ENCODE assay signal across 19 cellular contexts in the genomic region with DNA sequence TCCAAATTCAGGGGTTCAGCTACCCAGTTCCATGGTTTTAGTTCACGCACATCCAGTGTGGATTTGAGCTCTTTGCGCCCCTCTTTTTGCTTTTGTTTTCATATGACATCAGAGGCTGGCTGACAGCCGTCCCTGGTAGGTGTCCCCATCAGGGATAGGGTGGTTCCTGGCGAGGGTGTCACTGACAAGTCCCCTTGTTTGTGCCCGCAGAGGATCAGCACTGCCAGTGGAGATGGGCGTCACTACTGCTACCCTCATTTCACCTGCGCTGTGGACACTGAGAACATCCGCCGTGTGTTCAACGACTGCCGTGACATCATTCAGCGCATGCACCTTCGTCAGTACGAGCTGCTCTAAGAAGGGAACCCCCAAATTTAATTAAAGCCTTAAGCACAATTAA. TPM values are rescaled to one million over a fixed set of nuclear protein-coding genes. Genes with fewer than 3 reads are reported as not detected.
DNase-seq lines count a peak whose midpoint lies in the region; ATAC-seq, FAIRE-seq and TF ChIP-seq lines count a peak whose summit lies in the region.
"Had no signal": no experiment of that assay in that cellular context is flagged by ENCODE, and none has a peak within 500 bp of the region (broad histone marks: within the 10 kb centered on the region; RNA-seq: fewer than 3 reads in every experiment).

No MANE protein-coding gene starts in this region.

- H2BK20ac ChIP-seq in H1 (ENCODE audit: low read length): no peak overlapping the region

- H3K4me1 ChIP-seq in BLaER1 treated with 17β-estradiol and CSF1 and Interleukin-3, amounts not matched to agents 10 nM and 100 nM: peaks cover 52 to 81% (median 70%) of the 10 kb centered on the region in 10 experiments
- H3K4me1 ChIP-seq in H1 (replicated peaks in 1 of 4; ENCODE audit: control insufficient read depth in 3 of 4, insufficient read depth in 4 of 4, low read length in 3 of 4): no peaks in the 10 kb centered on the region
- peaks cover 24 to 29% (median 25%) of the 10 kb centered on the region in 3 donors for H3K4me1 ChIP-seq in pancreas

- no peak overlapping the region for H2AK5ac ChIP-seq in H1 (ENCODE audit: low read depth, low read length)

- peaks cover 0 to 6% (median 0%) of the 10 kb centered on the region in 11 experiments; a peak in 1 of 22 replicates for H3K9me3 ChIP-seq in BLaER1 treated with 17β-estradiol and CSF1 and Interleukin-3, amounts not matched to agents 10 nM and 100 nM (replicated peaks in 1 of 11)
- H3K9me3 ChIP-seq in H1 (ENCODE audit: insufficient read depth in 2 of 2, low read depth in 1 of 2, low read length in 1 of 2) (no peaks in the 10 kb centered on the region), pancreas (no peaks in the 10 kb centered on the region)

- peaks cover 0 to 49% (median 0%) of the 10 kb centered on the region in 11 experiments; a peak in 2 of 22 replicates for H4K20me1 ChIP-seq in BLaER1 treated with 17β-estradiol and CSF1 and Interleukin-3, amounts not matched to agents 10 nM and 100 nM
- H4K20me1 ChIP-seq in H1 (replicated peaks in 1 of 2; ENCODE audit: control insufficient read depth in 1 of 2, insufficient read depth in 2 of 2, low read length in 2 of 2): peaks cover 0 to 12% of the 10 kb centered on the region in 2 experiments

- H3K9me3 Mint-ChIP-seq in osteocyte (ENCODE audit: unreplicated experiment): no peaks in the 10 kb centered on the region
- H3K9me3 Mint-ChIP-seq: CD8-positive, alpha-beta memory T cell had no signal

- no peak overlapping the region for H2BK15ac ChIP-seq in H1 (ENCODE audit: low read length)

- H3K36me3 Mint-ChIP-seq in osteocyte (ENCODE audit: unreplicated experiment): peaks cover 59% of the 10 kb centered on the region

- no peak for TF ChIP-seq CTCF in H1 (IDR thresholded peaks at IDR 0.05; ENCODE audit: control extremely low read depth in 1 of 3, insufficient read depth in 1 of 3, low read depth in 1 of 3, low read length in 3 of 3)
- no peak for TF ChIP-seq CTCF in osteocyte (IDR thresholded peaks at IDR 0.05)
- no peak for TF ChIP-seq CTCF in pancreas (IDR thresholded peaks at IDR 0.05)

- no peak for TF ChIP-seq RAD21 in H1 (IDR thresholded peaks at IDR 0.05 in 1 of 2, conservative IDR thresholded peaks at IDR 0.05 in 1 of 2; ENCODE audit: low read depth in 2 of 2, low read length in 2 of 2)

- POLR2A ChIA-PET in H1 (lab: Charles Lee; ENCODE audit: partially characterized antibody): interaction anchor here (1.1 to 2.6 kb wide), 2 partner anchors 13 to 71 kb away, joined by 3 to 11 read pairs; a partner anchor contains a TSS

- H3K4me3 Mint-ChIP-seq in osteocyte (ENCODE audit: unreplicated experiment): no peak overlapping the region

- H3K27me3 Mint-ChIP-seq in osteocyte (ENCODE audit: unreplicated experiment): no peaks in the 10 kb centered on the region

- DNase-seq in HTR-8/SVneo (ENCODE audit: insufficient read length, low spot score) (no peak), H1 (ENCODE audit: low read depth in 1 of 2, low spot score in 2 of 2) (no peak), osteocyte (ENCODE audit: extremely low spot score, unreplicated experiment) (peak; percentile 73), pancreas (no peak), NCI-H226 (no peak)
- DNase-seq: C1 segment of cervical spinal cord; CD8-positive, alpha-beta memory T cell; DMS53; GDM1; KG1; NCI-H1092 treated with DMSO at 0.1 percent for 48 hours; NCI-H1436 treated with DMSO at 0.1 percent for 48 hours; NCI-H1930; NCI-H510A had no signal

- H4K5ac ChIP-seq in H1 (ENCODE audit: insufficient read length, low read depth, low read length): no peak overlapping the region

- peaks cover 51 to 68% (median 61%) of the 10 kb centered on the region in 11 experiments for H3K36me3 ChIP-seq in BLaER1 treated with 17β-estradiol and CSF1 and Interleukin-3, amounts not matched to agents 10 nM and 100 nM
- H3K36me3 ChIP-seq in H1 (ENCODE audit: control insufficient read depth in 2 of 4, insufficient read depth in 4 of 4, low read length in 3 of 4) (peaks cover 43 to 63% (median 57%) of the 10 kb centered on the region in 4 experiments), pancreas (peaks cover 9 to 40% (median 23%) of the 10 kb centered on the region in 3 donors)

- H3K27ac ChIP-seq in BLaER1 treated with 17β-estradiol and CSF1 and Interleukin-3, amounts not matched to agents 10 nM and 100 nM: peak overlapping the region in 10 of 11 experiments; percentile 10 to 99 (median 97); a peak in 19 of 22 replicates
- no peak overlapping the region for H3K27ac ChIP-seq in H1 (ENCODE audit: low read depth, low read length)
- H3K27ac ChIP-seq in pancreas: no peak overlapping the region
- H3K27ac ChIP-seq: RWPE1 had no signal

- TF ChIP-seq POLR2A in H1 (IDR thresholded peaks at IDR 0.05; ENCODE audit: control extremely low read depth in 1 of 2, low read depth in 2 of 2, low read length in 2 of 2): no peak

- H3K4me2 ChIP-seq in BLaER1 treated with 17β-estradiol and CSF1 and Interleukin-3, amounts not matched to agents 10 nM and 100 nM: peak overlapping the region; percentile 3 to 94 (median 86); a peak in 19 of 22 replicates
- no peak overlapping the region for H3K4me2 ChIP-seq in H1 (ENCODE audit: insufficient read depth in 1 of 2, low read depth in 2 of 2, low read length in 2 of 2)

- CTCF ChIA-PET in H1 (lab: Charles Lee; ENCODE audit: partially characterized antibody): interaction anchor here (1.1 to 1.4 kb wide), 3 partner anchors 31 to 297 kb away, joined by 3 to 5 read pairs (median 4); no protein-coding TSS in a partner anchor

- peak overlapping the region in 1 of 10 experiments; percentile 16; a peak in 1 of 20 replicates for H3K4me3 ChIP-seq in BLaER1 treated with 17β-estradiol and CSF1 and Interleukin-3, amounts not matched to agents 10 nM and 100 nM
- H3K4me3 ChIP-seq in H1 (ENCODE audit: extremely low read depth in 1 of 4, insufficient read depth in 2 of 4, low read depth in 3 of 4, low read length in 4 of 4): no peak overlapping the region
- H3K4me3 ChIP-seq in pancreas: no peak overlapping the region

- no peak overlapping the region for H3K56ac ChIP-seq in H1 (replicated peaks; ENCODE audit: insufficient read length, low read depth, low read length)

- FAIRE-seq in HTR-8/SVneo (lab: Jason Lieb, UNC) (peak; percentile 77), H1 (lab: Jason Lieb, UNC) (no peak), pancreas (lab: Jason Lieb, UNC) (no peak)
- FAIRE-seq: H54 had no signal

- no peak overlapping the region for H4K8ac ChIP-seq in H1 (ENCODE audit: extremely low read depth, insufficient read depth, low read length)

- H3K79me2 ChIP-seq in H1 (ENCODE audit: control insufficient read depth in 1 of 2, insufficient read depth in 2 of 2, low read length in 2 of 2): no peaks in the 10 kb centered on the region

- H3K18ac ChIP-seq in H1 (ENCODE audit: extremely low read depth, low read length): no peak overlapping the region

- no peaks in the 10 kb centered on the region for H3K27me3 ChIP-seq in BLaER1 treated with 17β-estradiol and CSF1 and Interleukin-3, amounts not matched to agents 10 nM and 100 nM
- H3K27me3 ChIP-seq in H1 (replicated peaks in 1 of 4; ENCODE audit: control insufficient read depth in 3 of 4, extremely low read depth in 1 of 4, insufficient read depth in 3 of 4, low read length in 3 of 4) (no peaks in the 10 kb centered on the region), pancreas (no peaks in the 10 kb centered on the region)

- peaks cover 28% of the 10 kb centered on the region for H3K4me1 Mint-ChIP-seq in osteocyte (ENCODE audit: unreplicated experiment)

- H3K4ac ChIP-seq in H1 (replicated peaks; ENCODE audit: insufficient read length, low read depth, low read length): no peak overlapping the region

- ATAC-seq in HG03378 (IDR thresholded peaks at IDR 0.05; ENCODE audit: unreplicated experiment) (no peak), pancreas (no peak)
- ATAC-seq: SK-N-SH treated with all-trans-retinoic acid at 6 μM for 48 hours had no signal

- peak overlapping the region; percentile 44; the same call in 1 of the 2 replicates for H2BK5ac ChIP-seq in H1 (ENCODE audit: low read depth, low read length)

- no peak for TF ChIP-seq EP300 in H1 (IDR thresholded peaks at IDR 0.05; ENCODE audit: borderline replicate concordance in 1 of 2, low read depth in 2 of 2, low read length in 2 of 2)

- no peak overlapping the region for H2AFZ ChIP-seq in H1 (ENCODE audit: low read length)

- no peak overlapping the region for H2BK120ac ChIP-seq in H1 (replicated peaks; ENCODE audit: low read depth, low read length)

- H3K27ac Mint-ChIP-seq in osteocyte (ENCODE audit: unreplicated experiment): no peak overlapping the region

- no peak overlapping the region for H3K23ac ChIP-seq in H1 (ENCODE audit: insufficient read length)

- no peak overlapping the region for H3K14ac ChIP-seq in H1 (ENCODE audit: insufficient read length)

- H2BK12ac ChIP-seq in H1 (ENCODE audit: low read depth, low read length): no peak overlapping the region

- no peaks in the 10 kb centered on the region; the same call in 1 of the 2 replicates for H3K79me1 ChIP-seq in H1 (ENCODE audit: low read depth, low read length)

- no peaks in the 10 kb centered on the region for H3K23me2 ChIP-seq in H1 (ENCODE audit: low read depth, low read length)

- no peak overlapping the region for H4K91ac ChIP-seq in H1 (replicated peaks; ENCODE audit: insufficient read length, low read length)

- intact Hi-C loops in pancreas (cut with DNase I): no loop called here

- 89% methylated on average over 14 of the region's 14 CpGs; no CpG with 5 or more reads in 1 of the 2 experiments for WGBS in H1 (ENCODE audit: extremely low coverage in 1 of 2, insufficient coverage in 1 of 2, insufficient read length in 1 of 2, insufficient replicate concordance in 2 of 2, low coverage in 1 of 2, low lambda C conversion rate in 2 of 2, missing lambda C conversion rate in 1 of 2), 2 experiments
- WGBS in pancreas, 2 donors: 94 to 95% methylated on average over 14 of the region's 14 CpGs

- peak overlapping the region in 7 of 11 experiments; percentile 23 to 90 (median 34); a peak in 6 of 22 replicates for H3K9ac ChIP-seq in BLaER1 treated with 17β-estradiol and CSF1 and Interleukin-3, amounts not matched to agents 10 nM and 100 nM
- no peak overlapping the region for H3K9ac ChIP-seq in H1 (replicated peaks in 1 of 4; ENCODE audit: extremely low read depth in 1 of 4, low read depth in 3 of 4, low read length in 3 of 4)

RNA-seq across cellular contexts. Expression of a gene that starts 58.0 kb away (rescaled TPM):
- total RNA-seq in H1 (2021; fragmentation: NEBNext Ultra II Directional; extraction: Animal tissue kit (Norgen Biotek cat#: 25700)): 989 and 1,039 TPM in 2 replicates
- polyA plus RNA-seq in H1 (2011; rRNA removed) (1,613 and 2,238 TPM in 2 replicates), pancreas (1,000 to 10,000 TPM; 1,207 to 2,220 TPM)
- 1,327 TPM for polyA plus RNA-seq in H1 (2011; cell fraction: cytosol; rRNA removed)
- polyA plus RNA-seq in H1 (2011; cell fraction: nucleus; rRNA removed): 1,703 TPM
- 953 to 1,220 TPM (median 1,156 TPM) in 4 replicates for polyA plus RNA-seq in H1 (2012, experiment 1 of 2)
- polyA plus RNA-seq in H1 (2012, experiment 2 of 2): 998 TPM
- 696 TPM for polyA plus RNA-seq in H1 (2013, experiment 1 of 2)
- 746 TPM for polyA plus RNA-seq in H1 (2013, experiment 2 of 2)
- 1,072 and 1,265 TPM in 2 replicates for polyA minus RNA-seq in H1 (2011; rRNA and poly(A)+ RNA removed)
- 673 TPM for polyA minus RNA-seq in H1 (2011; cell fraction: cytosol; rRNA and poly(A)+ RNA removed)
- polyA minus RNA-seq in H1 (2011; cell fraction: nucleus; rRNA and poly(A)+ RNA removed): 539 TPM
- total RNA-seq in osteocyte (1,150 and 1,173 TPM in 2 replicates), pancreas (100 to 1,000 TPM; 349 to 850 (median 535) TPM)

RNA-seq across cellular contexts. Expression of a gene that starts 59.8 kb away (rescaled TPM):
- total RNA-seq in H1 (2021; fragmentation: NEBNext Ultra II Directional; extraction: Animal tissue kit (Norgen Biotek cat#: 25700)): 11.7 and 13.7 TPM in 2 replicates
- polyA plus RNA-seq in H1 (2011; rRNA removed) (4.7 and 5.4 TPM in 2 replicates), pancreas (1 to 10 TPM in 1 of 2 donors, under 1 TPM in 1; 0.68 to 2.8 TPM)
- 5.8 TPM for polyA plus RNA-seq in H1 (2011; cell fraction: cytosol; rRNA removed)
- polyA plus RNA-seq in H1 (2011; cell fraction: nucleus; rRNA removed): 15.2 TPM
- polyA plus RNA-seq in H1 (2012, experiment 1 of 2): 4.0 to 6.0 TPM (median 5.4 TPM) in 4 replicates
- 4.3 TPM for polyA plus RNA-seq in H1 (2012, experiment 2 of 2)
- polyA plus RNA-seq in H1 (2013, experiment 1 of 2): 2.2 TPM
- polyA plus RNA-seq in H1 (2013, experiment 2 of 2): 2.1 TPM
- polyA minus RNA-seq in H1 (2011; rRNA and poly(A)+ RNA removed): 5.8 and 6.2 TPM in 2 replicates
- polyA minus RNA-seq in H1 (2011; cell fraction: cytosol; rRNA and poly(A)+ RNA removed): 7.9 TPM
- polyA minus RNA-seq in H1 (2011; cell fraction: nucleus; rRNA and poly(A)+ RNA removed): 20.0 TPM
- total RNA-seq in osteocyte (1.5 and 2.0 TPM in 2 replicates), pancreas (under 1 TPM; 0.47 to 0.84 (median 0.53) TPM)
- polyA plus RNA-seq: CD8-positive, alpha-beta memory T cell had no signal

Comparison
In these comparisons a context has a peak if more than half of its experiments do, and no peak if none do; other contexts are left out.
1. H3K27ac ChIP-seq: peak in BLaER1 treated with 17β-estradiol and CSF1 and Interleukin-3, amounts not matched to agents 10 nM and 100 nM (10 of 11); none in H1 (single experiment) and pancreas (0 of 4).
2. H3K4me2 ChIP-seq: peak in BLaER1 treated with 17β-estradiol and CSF1 and Interleukin-3, amounts not matched to agents 10 nM and 100 nM (11 of 11); none in H1 (0 of 2).
3. H3K9ac ChIP-seq: peak in BLaER1 treated with 17β-estradiol and CSF1 and Interleukin-3, amounts not matched to agents 10 nM and 100 nM (7 of 11); none in H1 (0 of 4).